ENCODE assay signal across 9 cellular contexts in the genomic region with DNA sequence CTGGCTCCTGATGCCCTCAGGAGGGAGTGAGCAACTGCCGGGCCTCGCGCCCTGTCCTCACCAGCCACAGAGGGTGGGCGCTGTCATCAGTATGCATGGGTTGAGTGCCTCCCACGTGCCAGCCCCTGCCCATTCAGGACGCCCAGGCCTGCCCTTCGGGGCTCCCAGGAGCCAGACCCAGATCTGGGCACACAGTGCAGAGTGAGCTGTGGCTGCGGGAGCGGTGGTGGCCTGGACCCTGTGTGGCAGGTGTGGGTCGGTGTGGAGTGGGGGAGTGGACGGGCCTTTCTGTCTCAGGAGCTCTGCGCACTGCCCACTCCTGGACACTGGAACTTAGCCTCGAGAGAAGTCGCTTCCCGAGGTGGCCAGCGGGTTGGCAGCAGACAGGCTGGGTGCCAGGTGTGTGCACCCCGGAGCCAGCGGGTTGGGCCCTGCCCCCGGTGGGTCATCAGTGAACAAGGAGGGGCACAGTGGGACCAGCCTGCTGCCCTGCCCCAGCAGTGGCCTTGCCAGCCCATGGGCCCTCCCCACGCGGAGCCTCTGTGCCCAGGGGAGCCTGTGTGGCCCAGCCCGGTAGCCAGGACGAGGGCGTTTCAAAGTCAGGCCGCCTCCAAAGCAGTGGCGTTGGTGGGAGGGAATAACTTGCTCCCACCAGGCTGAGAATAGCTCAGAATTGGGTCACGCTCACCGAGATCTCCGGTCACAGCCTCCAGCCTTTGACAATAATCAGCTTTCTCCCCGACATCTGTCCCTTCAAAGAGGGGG. TPM values are rescaled to one million over a fixed set of nuclear protein-coding genes. Genes with fewer than 3 reads are reported as not detected.
DNase-seq lines count a peak whose midpoint lies in the region; ATAC-seq and TF ChIP-seq lines count a peak whose summit lies in the region.
"Had no signal": no experiment of that assay in that cellular context is flagged by ENCODE, and none has a peak within 500 bp of the region (broad histone marks: within the 10 kb centered on the region; RNA-seq: fewer than 3 reads in every experiment).

No MANE protein-coding gene starts in this region.

- no peak overlapping the region for H3K4me3 Mint-ChIP-seq in glutamatergic neuron (ENCODE audit: unreplicated experiment)
- H3K4me3 Mint-ChIP-seq: activated CD8-positive, alpha-beta memory T cell treated with anti-CD3 and anti-CD28 coated beads, Interleukin-2, amount 10 ng/mL, durations not matched to agents 7 days and 5 days had no signal

- H3K27ac ChIP-seq in Panc1 (ENCODE audit: low read length): peak overlapping the region; percentile 54; the same call in 1 of the 2 replicates
- H3K27ac ChIP-seq in stomach: peak overlapping the region; percentile 18 to 83 (median 53)
- H3K27ac ChIP-seq: right lobe of liver had no signal

- POLR2A ChIA-PET in Panc1 (lab: Charles Lee): interaction anchor here (0.9 to 1.2 kb wide), 2 partner anchors 8 to 19 kb away, joined by 4 read pairs; no protein-coding TSS in a partner anchor

- CTCF ChIA-PET in Panc1 (lab: Charles Lee): interaction anchor here (0.5 to 0.9 kb wide), 2 partner anchors 20 to 381 kb away, joined by 3 to 4 read pairs; no protein-coding TSS in a partner anchor

- no peak overlapping the region for H3K27ac Mint-ChIP-seq in glutamatergic neuron (ENCODE audit: unreplicated experiment)
- H3K27ac Mint-ChIP-seq: activated CD8-positive, alpha-beta memory T cell treated with anti-CD3 and anti-CD28 coated beads, Interleukin-2, amount 10 ng/mL, durations not matched to agents 7 days and 5 days had no signal

- H3K36me3 ChIP-seq in Panc1 (ENCODE audit: control insufficient read depth, insufficient read depth, low read length) (no peaks in the 10 kb centered on the region), stomach (peaks cover 5 to 30% (median 28%) of the 10 kb centered on the region in 4 donors)
- H3K36me3 ChIP-seq: right lobe of liver had no signal

- H3K4me1 ChIP-seq in Panc1 (ENCODE audit: control insufficient read depth, insufficient read depth, low read length): peaks cover 51% of the 10 kb centered on the region
- H3K4me1 ChIP-seq in stomach: peaks cover 58 to 84% (median 70%) of the 10 kb centered on the region in 4 donors
- H3K4me1 ChIP-seq: right lobe of liver had no signal

- no peak overlapping the region for H3K4me3 ChIP-seq in Panc1 (ENCODE audit: low read depth in 2 of 2, low read length in 2 of 2)
- no peak overlapping the region for H3K4me3 ChIP-seq in stomach
- H3K4me3 ChIP-seq: right lobe of liver had no signal

- no peak for TF ChIP-seq EP300 in stomach (IDR thresholded peaks at IDR 0.05)

- peaks cover 8% of the 10 kb centered on the region for H3K4me1 Mint-ChIP-seq in glutamatergic neuron (ENCODE audit: low read depth, unreplicated experiment)
- H3K4me1 Mint-ChIP-seq: activated CD8-positive, alpha-beta memory T cell treated with anti-CD3 and anti-CD28 coated beads, Interleukin-2, amount 10 ng/mL, durations not matched to agents 7 days and 5 days had no signal

- in situ Hi-C loops in Panc1 (cut with HindIII; ENCODE audit: low pct_unique_long_range_greater_than_20kb, low sequenced_read_pairs): no loop called here

- BruUV-seq in Panc1 (replicated peaks; lab: Mats Ljungman, UMichigan): no TSS peak

- TF ChIP-seq CTCF in Panc1 (IDR thresholded peaks at IDR 0.05): no peak
- no peak for TF ChIP-seq CTCF in glutamatergic neuron (IDR thresholded peaks at IDR 0.05; ENCODE audit: partially characterized antibody, unreplicated experiment)
- TF ChIP-seq CTCF in stomach (IDR thresholded peaks at IDR 0.05): no peak

- 20 to 51% (median 33%) methylated on average over 15 to 30 of the region's 30 CpGs for WGBS in stomach, 5 donors

- DNase-seq in Panc1 (ENCODE audit: low read depth, low spot score) (no peak), glutamatergic neuron (peak; percentile 33), stomach (peak; percentile 56), foreskin melanocyte (no peak)
- DNase-seq: activated CD8-positive, alpha-beta memory T cell treated with anti-CD3 and anti-CD28 coated beads, Interleukin-2, amount 10 ng/mL, durations not matched to agents 7 days and 5 days; NCI-H226; right lobe of liver had no signal

- ATAC-seq in Panc1 (peak; percentile 10), HG03280 (IDR thresholded peaks at IDR 0.05; ENCODE audit: unreplicated experiment) (no peak), GM21528 (IDR thresholded peaks at IDR 0.05; ENCODE audit: low FRiP score, unreplicated experiment) (no peak)
- ATAC-seq: activated CD8-positive, alpha-beta memory T cell treated with anti-CD3 and anti-CD28 coated beads, Interleukin-2, amount 10 ng/mL, durations not matched to agents 7 days and 5 days had no signal

- peaks cover 9% of the 10 kb centered on the region for H3K27me3 Mint-ChIP-seq in glutamatergic neuron (ENCODE audit: unreplicated experiment)

- H3K9me3 Mint-ChIP-seq in glutamatergic neuron (ENCODE audit: unreplicated experiment): peaks cover 1% of the 10 kb centered on the region

- no peaks in the 10 kb centered on the region for H3K36me3 Mint-ChIP-seq in glutamatergic neuron (ENCODE audit: unreplicated experiment)
- H3K36me3 Mint-ChIP-seq: activated CD8-positive, alpha-beta memory T cell treated with anti-CD3 and anti-CD28 coated beads, Interleukin-2, amount 10 ng/mL, durations not matched to agents 7 days and 5 days had no signal

- intact Hi-C loops in Panc1 (cut with micrococcal nuclease; ENCODE audit: unreplicated experiment): no loop called here
- intact Hi-C loops in stomach (cut with DNase I; ENCODE audit: low total_unique reads): no loop called here

- TF ChIP-seq POLR2A in stomach (IDR thresholded peaks at IDR 0.05): no peak

- H3K9me3 ChIP-seq in Panc1 (ENCODE audit: control insufficient read depth, insufficient read depth, low read depth, low read length) (no peaks in the 10 kb centered on the region), stomach (no peaks in the 10 kb centered on the region)
- H3K9me3 ChIP-seq: right lobe of liver had no signal

- no peaks in the 10 kb centered on the region for H3K27me3 ChIP-seq in Panc1 (ENCODE audit: control insufficient read depth, insufficient read depth, low read length)
- peaks cover 0 to 7% (median 0%) of the 10 kb centered on the region in 3 donors for H3K27me3 ChIP-seq in stomach
- H3K27me3 ChIP-seq: right lobe of liver had no signal

RNA-seq across cellular contexts. Expression of a gene that starts 9.5 kb away (rescaled TPM):
- 22.9 TPM for total RNA-seq in Panc1 (2021; ENCODE audit: unreplicated experiment)
- 23.8 TPM for polyA plus RNA-seq in Panc1 (2012; ENCODE audit: insufficient read length)
- total RNA-seq in glutamatergic neuron (ENCODE audit: unreplicated experiment): 7.8 TPM
- 10 to 100 TPM in 4 of 5 donors, 1 to 10 TPM in 1; 5.5 to 39.7 (median 18.5) TPM for total RNA-seq in stomach
- 10 to 100 TPM in 2 of 3 donors, 1 to 10 TPM in 1; 9.0 to 16.9 (median 14.8) TPM for polyA plus RNA-seq in stomach

RNA-seq across cellular contexts. Expression of a gene that starts 15.8 kb away (rescaled TPM):
- 436 TPM for total RNA-seq in Panc1 (2021; ENCODE audit: unreplicated experiment)
- polyA plus RNA-seq in Panc1 (2012; ENCODE audit: insufficient read length): 1,631 TPM
- total RNA-seq in glutamatergic neuron (ENCODE audit: unreplicated experiment): 2,561 TPM
- 1,000 to 10,000 TPM in 1 of 5 donors, 100 to 1,000 TPM in 4; 216 to 1,146 (median 643) TPM for total RNA-seq in stomach
- polyA plus RNA-seq in stomach: 1,000 to 10,000 TPM in 1 of 3 donors, 100 to 1,000 TPM in 2; 778 to 1,091 (median 976) TPM

RNA-seq across cellular contexts. Expression of a gene that starts 24.0 kb away (rescaled TPM):
- total RNA-seq in Panc1 (2021; ENCODE audit: unreplicated experiment): 22.5 TPM
- 9.1 TPM for polyA plus RNA-seq in Panc1 (2012; ENCODE audit: insufficient read length)
- 34.4 TPM for total RNA-seq in glutamatergic neuron (ENCODE audit: unreplicated experiment)
- total RNA-seq in stomach: 100 to 1,000 TPM in 1 of 5 donors, 10 to 100 TPM in 3, 1 to 10 TPM in 1; 4.3 to 207 (median 24.3) TPM
- polyA plus RNA-seq in stomach: 10 to 100 TPM in 2 of 3 donors, 1 to 10 TPM in 1; 7.5 to 11.6 (median 10.8) TPM

RNA-seq across cellular contexts. Expression of a gene that starts 24.3 kb away (rescaled TPM):
- total RNA-seq in Panc1 (2021; ENCODE audit: unreplicated experiment) (42.2 TPM), glutamatergic neuron (ENCODE audit: unreplicated experiment) (54.9 TPM), stomach (10 to 100 TPM in 3 of 5 donors, 1 to 10 TPM in 2; 6.4 to 21.4 (median 14.9) TPM)
- 34.1 TPM for polyA plus RNA-seq in Panc1 (2012; ENCODE audit: insufficient read length)
- polyA plus RNA-seq in stomach: 10 to 100 TPM; 42.8 to 96.5 (median 48.4) TPM

Comparison
In these comparisons a context has a peak if more than half of its experiments do, and no peak if none do; other contexts are left out.
1. DNase-seq: peak in glutamatergic neuron (single experiment) and stomach (single experiment); none in Panc1 (single experiment) and foreskin melanocyte (single experiment).